8 cellular contexts compared by ENCODE assay signal in the genomic region with DNA sequence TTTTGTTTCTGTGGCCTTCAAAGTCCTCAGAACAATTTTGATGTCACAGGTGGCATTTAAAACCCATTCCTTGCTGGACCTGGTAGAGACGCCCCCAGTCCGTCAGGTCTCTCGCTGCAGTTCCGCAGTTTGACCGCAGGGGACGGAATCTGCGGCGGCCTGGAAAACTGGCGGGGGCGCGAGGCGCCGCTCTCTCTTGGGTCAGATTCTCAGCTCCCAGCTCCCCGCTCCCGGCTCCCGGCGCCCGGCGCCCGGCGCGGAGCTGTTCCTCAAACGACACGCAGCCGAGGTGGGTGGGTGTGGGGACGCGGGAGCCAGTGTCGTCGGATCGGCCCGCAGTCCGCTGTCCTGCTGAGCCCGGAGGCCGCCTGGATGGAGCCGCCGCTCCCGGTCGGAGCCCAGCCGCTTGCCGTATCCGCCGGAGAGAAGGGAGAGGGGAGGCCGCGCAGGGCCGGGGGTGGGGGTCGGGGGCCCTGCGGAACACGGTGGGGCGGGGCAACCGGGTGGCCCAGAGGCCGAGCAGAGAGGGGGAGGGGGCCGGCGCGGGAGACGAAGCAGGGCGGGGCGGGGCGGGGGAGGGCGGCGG. TPM values are rescaled to one million over a fixed set of nuclear protein-coding genes. Genes with fewer than 3 reads are reported as not detected.
A peak's percentile ranks its signal among the peaks of the same experiment; 100 is the strongest.
DNase-seq lines count a peak whose midpoint lies in the region; ATAC-seq and TF ChIP-seq lines count a peak whose summit lies in the region.

OCRL (plus strand) TSS at position 192 of the 586 bp plus-strand sequence; CDS start at position 373, 181 bp downstream.

- H3K18ac ChIP-seq in H9 (ENCODE audit: insufficient read length, low read depth, low read length): peak within 1 kb of the TSS; percentile 96

- peak within 1 kb of the TSS in 2 of 3 experiments; percentile 53 to 75; a peak in 3 of 7 replicates for H3K27ac Mint-ChIP-seq in H9

- no peak within 1 kb of the TSS for H2BK20ac ChIP-seq in H9 (ENCODE audit: low read depth, low read length, poor library complexity, severe bottlenecking)

- peak; percentile 58 for TF ChIP-seq CTCF in GM12865 (IDR thresholded peaks at IDR 0.05; ENCODE audit: insufficient read depth, low read depth, low read length, missing control alignments)
- TF ChIP-seq CTCF in H9 (conservative IDR thresholded peaks at IDR 0.05): peak; percentile 83
- peak; percentile 52 for TF ChIP-seq CTCF in Loucy (conservative IDR thresholded peaks at IDR 0.05; ENCODE audit: low read length)
- TF ChIP-seq CTCF in right atrium auricular region (IDR thresholded peaks at IDR 0.05): peak; percentile 54 to 79
- peak; percentile 72 for TF ChIP-seq CTCF in psoas muscle (IDR thresholded peaks at IDR 0.05)

- WGBS in H9 (ENCODE audit: extremely low coverage, insufficient read length, low lambda C conversion rate): no CpG with 5 or more reads among the region's 60 CpGs
- 0 to 17% (median 0%) methylated on average over 27 to 39 of the region's 60 CpGs for WGBS in psoas muscle, 3 donors

- H4K5ac ChIP-seq in H9 (ENCODE audit: insufficient read length, low read depth, low read length): no peak within 1 kb of the TSS

- H4K8ac ChIP-seq in H9 (replicated peaks; ENCODE audit: insufficient read length, low read depth, low read length): no peak within 1 kb of the TSS

- peak within 1 kb of the TSS; percentile 64 for H3K4me3 ChIP-seq in GM12865 (ENCODE audit: low read depth, low read length)
- peak within 1 kb of the TSS; percentile 84 for H3K4me3 ChIP-seq in Loucy (ENCODE audit: low read length, poor library complexity, severe bottlenecking)
- H3K4me3 ChIP-seq in right atrium auricular region: peak within 1 kb of the TSS; percentile 69 to 70
- H3K4me3 ChIP-seq in psoas muscle: peak within 1 kb of the TSS; percentile 68

- H3K27me3 ChIP-seq in H9 (ENCODE audit: insufficient read depth, low read length): no peaks in the 10 kb centered on the region
- H3K27me3 ChIP-seq in Loucy (ENCODE audit: insufficient read depth, low read length, poor library complexity, severe bottlenecking): no peaks in the 10 kb centered on the region
- no peaks in the 10 kb centered on the region for H3K27me3 ChIP-seq in right atrium auricular region
- no peaks in the 10 kb centered on the region for H3K27me3 ChIP-seq in psoas muscle (ENCODE audit: insufficient read depth in 3 of 3, low read length in 2 of 3)

- peak within 1 kb of the TSS; percentile 84 for H3K14ac ChIP-seq in H9 (ENCODE audit: insufficient read depth, low read length)

- H3K27ac ChIP-seq in H9 (ENCODE audit: insufficient read length, low read depth, low read length) (no peak within 1 kb of the TSS), right atrium auricular region (peak within 1 kb of the TSS; percentile 83 to 87), psoas muscle (peak within 1 kb of the TSS; percentile 81)

- H3K79me1 ChIP-seq in H9 (ENCODE audit: insufficient read depth, low read depth, low read length, poor library complexity, severe bottlenecking): no peaks in the 10 kb centered on the region

- intact Hi-C loops in psoas muscle (cut with DNase I): no loop called here

- H2BK15ac ChIP-seq in H9 (ENCODE audit: low read depth, low read length): no peak within 1 kb of the TSS

- H3K4ac ChIP-seq in H9 (ENCODE audit: low read depth, low read length): no peak within 1 kb of the TSS

- no peaks in the 10 kb centered on the region; the same call in 1 of the 2 replicates for H3K79me2 ChIP-seq in H9 (ENCODE audit: insufficient read depth, low read length)
- H3K79me2 ChIP-seq in Loucy (ENCODE audit: insufficient read depth, low read length): peaks cover 12% of the 10 kb centered on the region; the same call in 1 of the 2 replicates

- H3K9me3 ChIP-seq in H9 (ENCODE audit: control insufficient read depth, low read depth, low read length) (no peaks in the 10 kb centered on the region), Loucy (ENCODE audit: insufficient read depth, low read depth, low read length) (no peaks in the 10 kb centered on the region), right atrium auricular region (no peaks in the 10 kb centered on the region), psoas muscle (no peaks in the 10 kb centered on the region)

- H3K4me1 ChIP-seq in H9 (ENCODE audit: insufficient read depth, low read length) (no peaks in the 10 kb centered on the region; the same call in 1 of the 2 replicates), Loucy (ENCODE audit: insufficient read depth, low read length, poor library complexity, severe bottlenecking) (peaks cover 9% of the 10 kb centered on the region), right atrium auricular region (peaks cover 0 to 3% of the 10 kb centered on the region in 2 donors), psoas muscle (no peaks in the 10 kb centered on the region)

- H4K20me1 ChIP-seq in H9 (ENCODE audit: control insufficient read depth, insufficient read depth, insufficient read length): no peaks in the 10 kb centered on the region
- H4K20me1 ChIP-seq in Loucy (ENCODE audit: insufficient read depth, low read length, poor library complexity, severe bottlenecking): no peaks in the 10 kb centered on the region

- H3K9me2 ChIP-seq in Loucy (replicated peaks; ENCODE audit: low read depth, low read length): no peaks in the 10 kb centered on the region

- H3F3A ChIP-seq in Loucy (ENCODE audit: low read depth): no peaks in the 10 kb centered on the region

- peak; percentile 99 for ATAC-seq in SK-N-SH treated with all-trans-retinoic acid at 6 μM for 48 hours
- peak; percentile 85 to 95 (median 94) for ATAC-seq in psoas muscle

- H2BK12ac ChIP-seq in H9 (ENCODE audit: insufficient read length, low read depth, low read length): peak within 1 kb of the TSS; percentile 82

- no peak within 1 kb of the TSS for H3K56ac ChIP-seq in H9 (ENCODE audit: insufficient read length, low read depth, low read length)

- no peak within 1 kb of the TSS for H3T11ph ChIP-seq in H9 (ENCODE audit: low read length)

- peaks cover 5% of the 10 kb centered on the region for H3K23me2 ChIP-seq in H9 (ENCODE audit: insufficient read length, low read depth, low read length, poor library complexity, severe bottlenecking)

- no peak within 1 kb of the TSS for H2BK120ac ChIP-seq in H9 (ENCODE audit: low read depth, low read length, poor library complexity, severe bottlenecking)

- H3K4me2 ChIP-seq in H9 (ENCODE audit: insufficient read depth, insufficient read length, low read length): peak within 1 kb of the TSS; percentile 76
- H3K4me2 ChIP-seq in Loucy (ENCODE audit: low read depth, low read length, poor library complexity, severe bottlenecking): peak within 1 kb of the TSS; percentile 84

- DNase-seq in GM12865 (ENCODE audit: low read depth) (peak; percentile 69), H9 (peak; percentile 76), amygdala (lab: John Stamatoyannopoulos, UW) (peak in 53 of 56 donors; percentile 0 to 66 (median 21)), right atrium auricular region (ENCODE audit: low spot score) (peak; percentile 68), psoas muscle (peak; percentile 66 to 80)
- no peak for DNase-seq in NK-92 treated with Interleukin-12 subunit alpha and Interleukin-12 subunit beta, amount 100 ng/mL, for 24 hours (lab: John Stamatoyannopoulos, UW)

- no peak within 1 kb of the TSS for H2BK5ac ChIP-seq in H9 (ENCODE audit: insufficient read length, low read length)

- H3K4me1 Mint-ChIP-seq in H9: peaks cover 13 to 14% of the 10 kb centered on the region in 2 experiments

- H3K9ac ChIP-seq in H9 (ENCODE audit: extremely low read depth, insufficient read length, low read length) (peak within 1 kb of the TSS; percentile 80), Loucy (ENCODE audit: low read depth, low read length, poor library complexity, severe bottlenecking) (peak within 1 kb of the TSS; percentile 73)

- no peaks in the 10 kb centered on the region for H3K9me3 Mint-ChIP-seq in H9

- no peak within 1 kb of the TSS for H2AK5ac ChIP-seq in H9 (ENCODE audit: insufficient read length, low read length)

- peaks cover 2% of the 10 kb centered on the region; the same call in 1 of the 2 replicates for H3K27me3 Mint-ChIP-seq in H9 (ENCODE audit: low read depth)

- peak within 1 kb of the TSS; percentile 79 to 85 for H3K4me3 Mint-ChIP-seq in H9

- H3K36me3 Mint-ChIP-seq in H9 (ENCODE audit: insufficient read depth in 1 of 3, low read depth in 3 of 3): peaks cover 1 to 4% (median 3%) of the 10 kb centered on the region in 3 experiments; a peak in 5 of 7 replicates

- no peak within 1 kb of the TSS for H4K91ac ChIP-seq in H9 (ENCODE audit: insufficient read length, low read depth, low read length)

- no peaks in the 10 kb centered on the region for H3K36me3 ChIP-seq in Loucy (ENCODE audit: insufficient read depth, low read length)
- no peaks in the 10 kb centered on the region for H3K36me3 ChIP-seq in right atrium auricular region
- H3K36me3 ChIP-seq in psoas muscle (ENCODE audit: insufficient read depth in 1 of 2, low read depth in 1 of 2): no peaks in the 10 kb centered on the region

- H2AFZ ChIP-seq in H9 (ENCODE audit: low read length) (no peak within 1 kb of the TSS), Loucy (ENCODE audit: low read length) (peak within 1 kb of the TSS; percentile 73; the same call in 1 of the 2 replicates)

- H3K23ac ChIP-seq in H9 (ENCODE audit: insufficient read length, low read depth, low read length): no peak within 1 kb of the TSS

TF ChIP-seq in SK-N-SH treated with all-trans-retinoic acid at 6 μM for 48 hours, 23 proteins besides CTCF, POLR2A, EP300 and RAD21 (continues in another document):
- TF ChIP-seq SNAI2 (CRISPR knock-in tag; IDR thresholded peaks at IDR 0.05) (no peak), BACH2 (CRISPR knock-in tag; IDR thresholded peaks at IDR 0.05; ENCODE audit: borderline replicate concordance) (no peak), OSR1 (CRISPR knock-in tag; IDR thresholded peaks at IDR 0.05) (no peak), ISL1 (CRISPR knock-in tag; IDR thresholded peaks at IDR 0.05) (no peak), RARB (CRISPR knock-in tag; IDR thresholded peaks at IDR 0.05) (no peak), ZNF70 (CRISPR knock-in tag; IDR thresholded peaks at IDR 0.05) (no peak), TCF4 (CRISPR knock-in tag; IDR thresholded peaks at IDR 0.05; ENCODE audit: borderline replicate concordance) (no peak)

RNA-seq across cellular contexts. Expression of gene OCRL, which starts in this region (rescaled TPM):
- total RNA-seq in H9 (2021): 30.1 and 31.4 TPM in 2 replicates
- total RNA-seq in right atrium auricular region: 10 to 100 TPM; 10.6 to 12.6 TPM
- total RNA-seq in psoas muscle: 10 to 100 TPM in 3 of 4 donors, 1 to 10 TPM in 1; 9.0 to 14.8 (median 11.3) TPM
- 10 to 100 TPM in 1 of 3 donors, 1 to 10 TPM in 2; 5.1 to 11.3 (median 5.2) TPM for polyA plus RNA-seq in psoas muscle
